ENCODE assay signal across 8 cellular contexts in genomic region chrX:70433848-70434351, GRCh38. TPM values are rescaled to one million over a fixed set of nuclear protein-coding genes. Genes with fewer than 3 reads are reported as not detected.
DNase-seq lines count a peak whose midpoint lies in the region; TF ChIP-seq lines count a peak whose summit lies in the region.

No MANE protein-coding gene starts in this region.

- peaks cover 10% of the 10 kb centered on the region; the same call in 1 of the 2 replicates for H3K36me3 Mint-ChIP-seq in HFFc6 (ENCODE audit: low read depth)

- peak overlapping the region; percentile 60 to 83 (median 70) for H3K9ac ChIP-seq in skeletal muscle tissue (ENCODE audit: low read depth in 1 of 3, low read length in 3 of 3)

- H3K27ac ChIP-seq in skeletal muscle tissue (ENCODE audit: low read depth, low read length): peak overlapping the region; percentile 99

- peaks cover 0 to 3% (median 0%) of the 10 kb centered on the region in 3 donors for H3K27me3 ChIP-seq in skeletal muscle tissue (ENCODE audit: control insufficient read depth in 3 of 3, insufficient read depth in 3 of 3, low read length in 3 of 3)

- no peaks in the 10 kb centered on the region for H3K36me3 ChIP-seq in skeletal muscle tissue (ENCODE audit: control insufficient read depth in 3 of 3, insufficient read depth in 3 of 3, low read length in 3 of 3)

- DNase-seq in HFFc6 (peak; percentile 27), NCI-H128 (lab: John Stamatoyannopoulos, UW; ENCODE audit: unreplicated experiment) (peak; percentile 38), T-helper 22 cell (ENCODE audit: low read depth) (peak; percentile 52), astrocyte of the hippocampus (ENCODE audit: low read depth, low spot score) (peak; percentile 75), 8988T (no peak)

- no peaks in the 10 kb centered on the region for H3K9me3 Mint-ChIP-seq in HFFc6

- H3K4me1 Mint-ChIP-seq in HFFc6 (ENCODE audit: low read depth): peaks cover 34% of the 10 kb centered on the region

- H3K27me3 Mint-ChIP-seq in HFFc6 (ENCODE audit: insufficient read depth): no peaks in the 10 kb centered on the region

- peak overlapping the region; percentile 92 for H3K4me3 Mint-ChIP-seq in HFFc6

- H3K4me3 ChIP-seq in iPS-11a (ENCODE audit: low read depth, low read length) (peak overlapping the region; percentile 72), skeletal muscle tissue (ENCODE audit: low read length in 3 of 3) (peak overlapping the region; percentile 83 to 87 (median 87))

- TF ChIP-seq CTCF in GM12873 (IDR thresholded peaks at IDR 0.05; ENCODE audit: insufficient read depth, low read depth, low read length, missing control alignments) (peak; percentile 71), HFFc6 (IDR thresholded peaks at IDR 0.05) (peak; percentile 83)

- H3K9me3 ChIP-seq in skeletal muscle tissue (ENCODE audit: control insufficient read depth in 3 of 3, low read length in 3 of 3): no peaks in the 10 kb centered on the region

- peaks cover 7 to 18% (median 14%) of the 10 kb centered on the region in 3 donors for H3K4me1 ChIP-seq in skeletal muscle tissue (ENCODE audit: control insufficient read depth in 3 of 3, insufficient read depth in 3 of 3, low read length in 3 of 3)

- peak overlapping the region; percentile 91 for H3K27ac Mint-ChIP-seq in HFFc6

RNA-seq across cellular contexts. Expression of gene DLG3, which starts 10.7 kb away (rescaled TPM):
- total RNA-seq in HFFc6 (2021; fragmentation: NEBNext Ultra II Directional; extraction: Animal tissue kit (Norgen Biotek cat#: 25700)): 10 to 100 TPM in 2 of 6 experiments, 1 to 10 TPM in 4; 9.2 to 11.3 (median 9.8) TPM
- 7.3 TPM for total RNA-seq in skeletal muscle tissue

RNA-seq across cellular contexts. Expression of gene GDPD2, which starts 10.8 kb away (rescaled TPM):
- not detected for total RNA-seq in HFFc6 (2021; fragmentation: NEBNext Ultra II Directional; extraction: Animal tissue kit (Norgen Biotek cat#: 25700))
- not detected for total RNA-seq in skeletal muscle tissue
